In the genomic region with DNA sequence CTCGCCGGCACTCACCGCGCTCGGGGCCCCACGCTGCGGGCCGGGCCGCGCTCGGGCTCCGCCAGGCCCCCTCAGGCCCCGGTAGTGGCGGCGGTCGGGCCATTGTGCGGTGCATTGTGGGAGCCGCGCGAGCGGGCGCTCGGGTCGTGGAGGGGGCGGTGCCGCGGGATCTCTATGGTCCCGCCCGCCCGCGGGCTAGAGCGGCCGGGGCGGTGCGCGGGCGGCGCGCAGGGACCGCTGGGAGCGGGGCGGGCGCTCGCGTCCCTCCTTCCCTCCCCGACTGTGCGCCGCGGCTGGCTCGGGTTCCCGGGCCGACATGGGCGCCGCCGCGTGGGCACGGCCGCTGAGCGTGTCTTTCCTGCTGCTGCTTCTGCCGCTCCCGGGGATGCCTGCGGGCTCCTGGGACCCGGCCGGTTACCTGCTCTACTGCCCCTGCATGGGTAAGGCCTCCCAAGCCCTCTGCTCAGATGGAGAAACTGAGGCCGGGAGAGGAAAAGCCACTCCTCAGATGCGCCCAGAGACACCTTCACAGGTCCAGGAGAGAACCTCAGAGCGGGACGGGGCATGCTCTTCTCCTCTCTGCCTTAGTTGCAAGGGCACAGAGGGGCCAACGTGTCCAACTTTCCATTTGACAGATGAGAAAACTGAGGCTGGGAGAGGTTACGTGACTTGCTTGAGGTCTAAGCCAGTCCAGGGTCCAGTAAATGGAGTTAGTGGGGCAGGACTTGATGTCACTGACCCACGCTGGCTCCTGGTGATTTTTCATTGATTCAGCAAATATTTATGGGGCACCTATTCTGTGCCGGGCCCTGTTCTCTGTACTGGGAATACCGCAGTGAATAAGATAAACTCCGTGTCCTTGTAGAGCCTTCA, we compare ENCODE assay signal across 8 cellular contexts. TPM values are rescaled to one million over a fixed set of nuclear protein-coding genes. Genes with fewer than 3 reads are reported as not detected.
DNase-seq lines count a peak whose midpoint lies in the region; ATAC-seq, FAIRE-seq and TF ChIP-seq lines count a peak whose summit lies in the region.

A gene with protein sequence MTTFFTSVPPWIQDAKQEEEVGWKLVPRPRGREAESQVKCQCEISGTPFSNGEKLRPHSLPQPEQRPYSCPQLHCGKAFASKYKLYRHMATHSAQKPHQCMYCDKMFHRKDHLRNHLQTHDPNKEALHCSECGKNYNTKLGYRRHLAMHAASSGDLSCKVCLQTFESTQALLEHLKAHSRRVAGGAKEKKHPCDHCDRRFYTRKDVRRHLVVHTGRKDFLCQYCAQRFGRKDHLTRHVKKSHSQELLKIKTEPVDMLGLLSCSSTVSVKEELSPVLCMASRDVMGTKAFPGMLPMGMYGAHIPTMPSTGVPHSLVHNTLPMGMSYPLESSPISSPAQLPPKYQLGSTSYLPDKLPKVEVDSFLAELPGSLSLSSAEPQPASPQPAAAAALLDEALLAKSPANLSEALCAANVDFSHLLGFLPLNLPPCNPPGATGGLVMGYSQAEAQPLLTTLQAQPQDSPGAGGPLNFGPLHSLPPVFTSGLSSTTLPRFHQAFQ (minus strand): TSS at position 118 of the 873 bp plus-strand sequence. CDS start 5,565 bp downstream, outside the sequence.
A gene (plus strand): TSS at position 255 of the 873 bp plus-strand sequence. CDS start 62 bp downstream, at position 317.

- H3K4me1 Mint-ChIP-seq in natural killer cell, result peaks cover 78 to 81% of the 10 kb centered on the region in 2 donors

- H3K27ac Mint-ChIP-seq in natural killer cell, result peak within 1 kb of the TSS; percentile 82 to 86

- in situ Hi-C loops in KBM-7 (cut with MboI; ENCODE audit: low pct_unique_long_range_greater_than_20kb, low sequenced_read_pairs), result no loop called here

- no peak for FAIRE-seq in RCC 7860 (lab: Jason Lieb, UNC)

- peak within 1 kb of the TSS; percentile 88 for H3K4me2 ChIP-seq in fibroblast of lung (ENCODE audit: extremely low read depth, insufficient read depth, low read length)

- H3K36me3 ChIP-seq in fibroblast of lung (ENCODE audit: control insufficient read depth, insufficient read depth, low read length), result peaks cover 2% of the 10 kb centered on the region

- no peaks in the 10 kb centered on the region for H4K20me1 ChIP-seq in fibroblast of lung (ENCODE audit: control insufficient read depth, extremely low read depth, insufficient read depth, low read length)

- ATAC-seq in GM21723 (IDR thresholded peaks at IDR 0.05; ENCODE audit: unreplicated experiment) (peak; percentile 85), natural killer cell (peak; percentile 97 to 99 (median 98))

- H3K4me3 Mint-ChIP-seq in natural killer cell, result peak within 1 kb of the TSS; percentile 97

- peak within 1 kb of the TSS; percentile 73 for H3K27ac ChIP-seq in fibroblast of lung (ENCODE audit: insufficient read depth, low read length)

- H3K9me3 Mint-ChIP-seq in natural killer cell, result no peaks in the 10 kb centered on the region

- no peaks in the 10 kb centered on the region for H3K4me1 ChIP-seq in fibroblast of lung (ENCODE audit: control insufficient read depth, extremely low read depth, insufficient read depth, low read length)

- H3K36me3 Mint-ChIP-seq in natural killer cell, result peaks cover 7% of the 10 kb centered on the region

- peak within 1 kb of the TSS; percentile 89 for H3K9ac ChIP-seq in fibroblast of lung (ENCODE audit: insufficient read depth, low read length)

- peak within 1 kb of the TSS; percentile 54 for H2AFZ ChIP-seq in fibroblast of lung (ENCODE audit: low read length)

- no peaks in the 10 kb centered on the region for H3K27me3 Mint-ChIP-seq in natural killer cell (ENCODE audit: low read depth in 2 of 2)

- H3K4me3 ChIP-seq in fibroblast of lung (replicated peaks in 1 of 4; ENCODE audit: control extremely low read depth in 1 of 4, insufficient read depth in 1 of 4, low read depth in 3 of 4, low read length in 4 of 4), result peak within 1 kb of the TSS; percentile 88 to 100 (median 96)

- H3K9me3 ChIP-seq in fibroblast of lung (ENCODE audit: control insufficient read depth, insufficient read depth, low read depth, low read length), result no peaks in the 10 kb centered on the region

- intact Hi-C loops in natural killer cell (cut with micrococcal nuclease), result loop anchor here (1.0 to 2.0 kb wide), 3 partner anchors 77 to 150 kb away; a partner anchor contains a TSS

- H3K27me3 ChIP-seq in fibroblast of lung (ENCODE audit: control insufficient read depth, insufficient read depth, low read length), result no peaks in the 10 kb centered on the region

- H3K79me2 ChIP-seq in fibroblast of lung (ENCODE audit: control insufficient read depth, insufficient read depth, low read length), result peaks cover 64% of the 10 kb centered on the region

- TF ChIP-seq CTCF in fibroblast of lung (conservative IDR thresholded peaks at IDR 0.05 in 1 of 2, IDR thresholded peaks at IDR 0.05 in 1 of 2; ENCODE audit: low read depth in 1 of 2, low read length in 2 of 2) (peak in 1 of 2 donors; percentile 5), natural killer cell (IDR thresholded peaks at IDR 0.05) (no peak)

- DNase-seq in Daoy (ENCODE audit: low read depth), result peak; percentile 91
- DNase-seq in KBM-7, result peak; percentile 86
- peak; percentile 64 for DNase-seq in RCC 7860 (ENCODE audit: low spot score)
- DNase-seq in activated T-helper 1 cell treated with Interleukin-2 at 50 U/mL for 16 hours (ENCODE audit: low read depth), result peak; percentile 83
- peak; percentile 80 to 85 for DNase-seq in fibroblast of lung (ENCODE audit: low read depth in 2 of 2)
- DNase-seq in natural killer cell, result peak; percentile 86
- DNase-seq in stimulated activated naive CD4-positive, alpha-beta T cell (lab: John Stamatoyannopoulos, UW), result peak; percentile 69 to 88 (median 81)

RNA-seq across cellular contexts. Expression of the first gene that starts in this region (rescaled TPM):
- 3.4 and 4.6 TPM in 2 replicates for total RNA-seq in Daoy (2014; rRNA removed; shearing (Covaris generic))
- total RNA-seq in fibroblast of lung (1.5 and 2.3 TPM in 2 replicates), natural killer cell (10 to 100 TPM; 13.5 to 16.6 (median 15.1) TPM)
- 1.6 and 2.3 TPM in 2 replicates for polyA plus RNA-seq in fibroblast of lung
- polyA plus RNA-seq in fibroblast of lung (2012), result 4.2 and 4.3 TPM in 2 replicates
- 13.4 and 14.9 TPM in 2 replicates for polyA minus RNA-seq in fibroblast of lung (ENCODE audit: low replicate concordance)

RNA-seq across cellular contexts. Expression of the second gene that starts in this region (rescaled TPM):
- 36.9 and 38.5 TPM in 2 replicates for total RNA-seq in Daoy (2014; rRNA removed; shearing (Covaris generic))
- 23.4 and 32.4 TPM in 2 replicates for total RNA-seq in fibroblast of lung
- 39.6 and 41.0 TPM in 2 replicates for polyA plus RNA-seq in fibroblast of lung
- polyA plus RNA-seq in fibroblast of lung (2012), result 36.7 and 37.8 TPM in 2 replicates
- polyA minus RNA-seq in fibroblast of lung (ENCODE audit: low replicate concordance), result 42.6 and 46.4 TPM in 2 replicates
- total RNA-seq in natural killer cell, result 10 to 100 TPM in 2 of 3 donors, 1 to 10 TPM in 1; 9.7 to 14.5 (median 13.2) TPM

Comparison
In these comparisons a context has a peak if more than half of its experiments do, and no peak if none do; other contexts are left out.
1. Peak in every context shown above with its lines: DNase-seq, ATAC-seq, H3K4me3 ChIP-seq and H3K27ac ChIP-seq.